ENCODE assay signal across 8 cellular contexts in genomic region chrX:130268500-130269170, GRCh38. TPM values are rescaled to one million over a fixed set of nuclear protein-coding genes. Genes with fewer than 3 reads are reported as not detected.
DNase-seq lines count a peak whose midpoint lies in the region; ATAC-seq lines count a peak whose summit lies in the region.

TSS of gene ZNF280C (minus strand) at chrX:130268899. CDS start at chrX:130260449, 8,450 bp downstream.

- H3K4me3 ChIP-seq in iPS-18a (ENCODE audit: low read length) (peak within 1 kb of the TSS; percentile 84), skeletal muscle satellite cell (ENCODE audit: low read length) (peak within 1 kb of the TSS; percentile 85)

- H3K27ac ChIP-seq in iPS-18a (ENCODE audit: low read length): peak within 1 kb of the TSS; percentile 52

- H3K36me3 ChIP-seq in iPS-18a (ENCODE audit: control insufficient read depth, low read depth, low read length) (no peaks in the 10 kb centered on the region), skeletal muscle satellite cell (ENCODE audit: insufficient read depth, low read length) (no peaks in the 10 kb centered on the region)

- peak within 1 kb of the TSS; percentile 91 for H3K9ac ChIP-seq in iPS-18a (ENCODE audit: low read length)
- peak within 1 kb of the TSS; percentile 82 for H3K9ac ChIP-seq in skeletal muscle satellite cell (ENCODE audit: low read depth, low read length)

- DNase-seq in ACHN: peak; percentile 87
- DNase-seq in NCI-H2107 treated with DMSO at 0.1 percent for 48 hours (lab: John Stamatoyannopoulos, UW; ENCODE audit: unreplicated experiment): peak; percentile 92
- peak; percentile 89 for DNase-seq in UCSD-AML1 (lab: John Stamatoyannopoulos, UW; ENCODE audit: unreplicated experiment)
- peak; percentile 71 for DNase-seq in brain pericyte (ENCODE audit: low read depth, low spot score)

- ATAC-seq in GM18861 (IDR thresholded peaks at IDR 0.05; ENCODE audit: unreplicated experiment) (peak; percentile 88), HG03095 (IDR thresholded peaks at IDR 0.05; ENCODE audit: unreplicated experiment) (peak; percentile 89)

- H3K4me1 ChIP-seq in iPS-18a (ENCODE audit: control insufficient read depth, low read depth, low read length) (no peaks in the 10 kb centered on the region), skeletal muscle satellite cell (ENCODE audit: control insufficient read depth, insufficient read depth, low read length) (no peaks in the 10 kb centered on the region)

- H3K4me2 ChIP-seq in skeletal muscle satellite cell (ENCODE audit: low read length): peak within 1 kb of the TSS; percentile 78

- H3K9me3 ChIP-seq in iPS-18a (ENCODE audit: control insufficient read depth, low read depth, low read length) (peaks cover 14% of the 10 kb centered on the region), skeletal muscle satellite cell (replicated peaks; ENCODE audit: low read length) (peaks cover 6% of the 10 kb centered on the region)

- in situ Hi-C loops in ACHN (cut with HindIII; ENCODE audit: low pct_ligation_motif_present, low pct_unique_long_range_greater_than_20kb, low sequenced_read_pairs): no loop called here

- H3K27me3 ChIP-seq in iPS-18a (ENCODE audit: control insufficient read depth, insufficient read depth, low read length): no peaks in the 10 kb centered on the region
- no peaks in the 10 kb centered on the region for H3K27me3 ChIP-seq in skeletal muscle satellite cell (ENCODE audit: control insufficient read depth, insufficient read depth, low read length)

RNA-seq across cellular contexts. Expression of gene ZNF280C, which starts in this region (rescaled TPM):
- 5.5 and 5.8 TPM in 2 replicates for total RNA-seq in skeletal muscle satellite cell (2012; rRNA removed)

Comparison
In these comparisons a context has a peak if more than half of its experiments do, and no peak if none do; other contexts are left out.
1. Peak in every context shown above with its lines: DNase-seq, ATAC-seq, H3K4me3 ChIP-seq and H3K27ac ChIP-seq.